In genomic region chr10:101034404-101034803, GRCh38 we compare ENCODE assay signal across 1 cellular context.
TF ChIP-seq lines count a peak whose summit lies in the region.
"Not testable (repeated sequence)": the region's sequence is repeated elsewhere in the genome, so short reads cannot be mapped to it uniquely, and the experiment has no call there.

No MANE protein-coding gene starts in this region.

TF ChIP-seq in HepG2, 621 proteins besides CTCF, POLR2A, EP300 and RAD21 (continues in another document):
- TF ChIP-seq HDAC1 (CRISPR knock-in tag; IDR thresholded peaks at IDR 0.05) (peak; percentile 66), SOX6 (CRISPR knock-in tag; IDR thresholded peaks at IDR 0.05) (peak; percentile 61), ESRRA (CRISPR knock-in tag; IDR thresholded peaks at IDR 0.05; ENCODE audit: low read depth) (peak; percentile 79; the same call in 1 of the 2 replicates), XRCC5 (optimal IDR thresholded peaks at IDR 0.05; ENCODE audit: low read length) (peak; percentile 58), ZBTB20 (CRISPR knock-in tag; IDR thresholded peaks at IDR 0.05; ENCODE audit: borderline replicate concordance, low read depth) (peak; percentile 33; the same call in 1 of the 2 replicates), DPF2 (CRISPR knock-in tag; IDR thresholded peaks at IDR 0.05; ENCODE audit: borderline replicate concordance, low read depth) (0 out of 2 replicates have a peak, but pooled peaks have one; percentile 34), SOX5 (CRISPR knock-in tag; IDR thresholded peaks at IDR 0.05; ENCODE audit: borderline replicate concordance) (peak; percentile 45; the same call in 1 of the 2 replicates), FOXP4 (CRISPR knock-in tag; IDR thresholded peaks at IDR 0.05) (peak; percentile 29; the same call in 1 of the 2 replicates), HNF4A (CRISPR knock-in tag; IDR thresholded peaks at IDR 0.05) (peak; percentile 95), ZBED4 (CRISPR knock-in tag; IDR thresholded peaks at IDR 0.05; ENCODE audit: borderline replicate concordance) (0 out of 2 replicates have a peak, but pooled peaks have one; percentile 14), TARDBP (CRISPR knock-in tag; IDR thresholded peaks at IDR 0.05) (peak; percentile 64), ZNF788 (CRISPR knock-in tag; IDR thresholded peaks at IDR 0.05; ENCODE audit: borderline replicate concordance) (peak; percentile 43; the same call in 1 of the 2 replicates), RARA (CRISPR knock-in tag; IDR thresholded peaks at IDR 0.05) (peak; percentile 74), ZNF609 (CRISPR knock-in tag; IDR thresholded peaks at IDR 0.05; ENCODE audit: borderline replicate concordance) (peak; percentile 55; the same call in 1 of the 2 replicates), RXRB (CRISPR knock-in tag; IDR thresholded peaks at IDR 0.05; ENCODE audit: borderline replicate concordance) (peak; percentile 45; the same call in 1 of the 2 replicates), FOXO1 (CRISPR knock-in tag; IDR thresholded peaks at IDR 0.05) (peak; percentile 55; the same call in 1 of the 2 replicates), NR2C2 (CRISPR knock-in tag; IDR thresholded peaks at IDR 0.05; ENCODE audit: borderline replicate concordance) (peak; percentile 33; the same call in 1 of the 2 replicates), ZBTB7B (CRISPR knock-in tag; IDR thresholded peaks at IDR 0.05) (peak; percentile 70), ZNF281 (CRISPR knock-in tag; IDR thresholded peaks at IDR 0.05; ENCODE audit: borderline replicate concordance) (peak; percentile 25; the same call in 1 of the 2 replicates), MED1 (CRISPR knock-in tag; IDR thresholded peaks at IDR 0.05) (peak; percentile 58; the same call in 1 of the 2 replicates), GATA4 (IDR thresholded peaks at IDR 0.05; ENCODE audit: borderline replicate concordance, low read depth) (0 out of 2 replicates have a peak, but pooled peaks have one; percentile 20), SPEN (CRISPR knock-in tag; IDR thresholded peaks at IDR 0.05; ENCODE audit: low read depth) (peak; percentile 57; the same call in 1 of the 2 replicates), SOX13 (CRISPR knock-in tag; conservative IDR thresholded peaks at IDR 0.05 in 1 of 2, IDR thresholded peaks at IDR 0.05 in 1 of 2) (peak in 1 of 2 experiments; percentile 39; a peak in 1 of 4 replicates)
- TF ChIP-seq SOX6, SOX13 (IDR thresholded peaks at IDR 0.05): not testable (repeated sequence)
- TF ChIP-seq, protein P1, sequence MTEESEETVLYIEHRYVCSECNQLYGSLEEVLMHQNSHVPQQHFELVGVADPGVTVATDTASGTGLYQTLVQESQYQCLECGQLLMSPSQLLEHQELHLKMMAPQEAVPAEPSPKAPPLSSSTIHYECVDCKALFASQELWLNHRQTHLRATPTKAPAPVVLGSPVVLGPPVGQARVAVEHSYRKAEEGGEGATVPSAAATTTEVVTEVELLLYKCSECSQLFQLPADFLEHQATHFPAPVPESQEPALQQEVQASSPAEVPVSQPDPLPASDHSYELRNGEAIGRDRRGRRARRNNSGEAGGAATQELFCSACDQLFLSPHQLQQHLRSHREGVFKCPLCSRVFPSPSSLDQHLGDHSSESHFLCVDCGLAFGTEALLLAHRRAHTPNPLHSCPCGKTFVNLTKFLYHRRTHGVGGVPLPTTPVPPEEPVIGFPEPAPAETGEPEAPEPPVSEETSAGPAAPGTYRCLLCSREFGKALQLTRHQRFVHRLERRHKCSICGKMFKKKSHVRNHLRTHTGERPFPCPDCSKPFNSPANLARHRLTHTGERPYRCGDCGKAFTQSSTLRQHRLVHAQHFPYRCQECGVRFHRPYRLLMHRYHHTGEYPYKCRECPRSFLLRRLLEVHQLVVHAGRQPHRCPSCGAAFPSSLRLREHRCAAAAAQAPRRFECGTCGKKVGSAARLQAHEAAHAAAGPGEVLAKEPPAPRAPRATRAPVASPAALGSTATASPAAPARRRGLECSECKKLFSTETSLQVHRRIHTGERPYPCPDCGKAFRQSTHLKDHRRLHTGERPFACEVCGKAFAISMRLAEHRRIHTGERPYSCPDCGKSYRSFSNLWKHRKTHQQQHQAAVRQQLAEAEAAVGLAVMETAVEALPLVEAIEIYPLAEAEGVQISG (CRISPR knock-in tag; IDR thresholded peaks at IDR 0.05), result 0 out of 2 replicates have a peak, but pooled peaks have one; percentile 16
- TF ChIP-seq, protein P2, sequence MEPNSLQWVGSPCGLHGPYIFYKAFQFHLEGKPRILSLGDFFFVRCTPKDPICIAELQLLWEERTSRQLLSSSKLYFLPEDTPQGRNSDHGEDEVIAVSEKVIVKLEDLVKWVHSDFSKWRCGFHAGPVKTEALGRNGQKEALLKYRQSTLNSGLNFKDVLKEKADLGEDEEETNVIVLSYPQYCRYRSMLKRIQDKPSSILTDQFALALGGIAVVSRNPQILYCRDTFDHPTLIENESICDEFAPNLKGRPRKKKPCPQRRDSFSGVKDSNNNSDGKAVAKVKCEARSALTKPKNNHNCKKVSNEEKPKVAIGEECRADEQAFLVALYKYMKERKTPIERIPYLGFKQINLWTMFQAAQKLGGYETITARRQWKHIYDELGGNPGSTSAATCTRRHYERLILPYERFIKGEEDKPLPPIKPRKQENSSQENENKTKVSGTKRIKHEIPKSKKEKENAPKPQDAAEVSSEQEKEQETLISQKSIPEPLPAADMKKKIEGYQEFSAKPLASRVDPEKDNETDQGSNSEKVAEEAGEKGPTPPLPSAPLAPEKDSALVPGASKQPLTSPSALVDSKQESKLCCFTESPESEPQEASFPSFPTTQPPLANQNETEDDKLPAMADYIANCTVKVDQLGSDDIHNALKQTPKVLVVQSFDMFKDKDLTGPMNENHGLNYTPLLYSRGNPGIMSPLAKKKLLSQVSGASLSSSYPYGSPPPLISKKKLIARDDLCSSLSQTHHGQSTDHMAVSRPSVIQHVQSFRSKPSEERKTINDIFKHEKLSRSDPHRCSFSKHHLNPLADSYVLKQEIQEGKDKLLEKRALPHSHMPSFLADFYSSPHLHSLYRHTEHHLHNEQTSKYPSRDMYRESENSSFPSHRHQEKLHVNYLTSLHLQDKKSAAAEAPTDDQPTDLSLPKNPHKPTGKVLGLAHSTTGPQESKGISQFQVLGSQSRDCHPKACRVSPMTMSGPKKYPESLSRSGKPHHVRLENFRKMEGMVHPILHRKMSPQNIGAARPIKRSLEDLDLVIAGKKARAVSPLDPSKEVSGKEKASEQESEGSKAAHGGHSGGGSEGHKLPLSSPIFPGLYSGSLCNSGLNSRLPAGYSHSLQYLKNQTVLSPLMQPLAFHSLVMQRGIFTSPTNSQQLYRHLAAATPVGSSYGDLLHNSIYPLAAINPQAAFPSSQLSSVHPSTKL (CRISPR knock-in tag; IDR thresholded peaks at IDR 0.05), result peak; percentile 59; the same call in 1 of the 2 replicates
